Comparison of ENCODE assay signal across 9 cellular contexts in the genomic region with DNA sequence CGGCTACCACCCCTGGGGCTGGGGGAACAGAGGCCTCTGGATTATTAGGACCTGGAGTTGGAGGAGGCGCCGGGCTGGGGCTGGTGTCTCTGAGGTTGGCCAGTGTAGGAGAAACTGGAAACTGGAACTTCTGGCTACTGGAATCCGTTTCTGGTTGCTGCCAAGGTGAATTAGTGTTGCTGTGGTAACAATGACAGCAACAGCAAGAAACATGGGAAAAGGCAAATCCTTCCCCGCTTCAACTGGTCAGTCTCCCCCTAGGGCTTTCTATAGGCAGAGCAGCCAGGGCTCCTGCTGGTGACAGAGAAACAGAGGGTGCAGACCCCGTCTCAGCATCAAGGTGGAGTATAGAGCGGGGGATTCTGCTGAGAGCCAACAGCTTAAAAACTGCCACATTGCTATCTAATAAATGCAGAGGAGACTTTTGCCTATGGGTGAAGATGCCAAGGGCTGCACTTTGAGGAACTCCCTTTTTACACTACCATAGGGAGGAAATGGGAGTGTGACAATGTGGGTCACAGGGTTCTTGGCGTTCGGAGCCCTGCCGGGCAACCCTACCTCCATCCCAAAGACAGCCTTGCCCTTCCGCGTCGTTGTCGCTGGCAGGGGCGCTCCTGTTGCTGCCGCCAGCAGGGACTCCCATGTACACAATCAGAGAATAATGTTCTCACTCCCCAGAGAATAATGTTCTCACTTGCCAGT.
DNase-seq lines count a peak whose midpoint lies in the region; ATAC-seq and TF ChIP-seq lines count a peak whose summit lies in the region.
"Had no signal": no experiment of that assay in that cellular context is flagged by ENCODE, and none has a peak within 500 bp of the region (broad histone marks: within the 10 kb centered on the region; RNA-seq: fewer than 3 reads in every experiment).

No MANE protein-coding gene starts in this region.

- no peaks in the 10 kb centered on the region for H3K36me3 ChIP-seq in Loucy (ENCODE audit: insufficient read depth, low read length)

- H3F3A ChIP-seq in Loucy (ENCODE audit: low read depth): no peaks in the 10 kb centered on the region

- peaks cover 15% of the 10 kb centered on the region for H3K27me3 Mint-ChIP-seq in brain
- no peaks in the 10 kb centered on the region for H3K27me3 Mint-ChIP-seq in activated naive CD4-positive, alpha-beta T cell treated with anti-CD3 and anti-CD28 coated beads for 36 hours (ENCODE audit: low read depth)
- H3K27me3 Mint-ChIP-seq in naive thymus-derived CD8-positive, alpha-beta T cell: peaks cover 0 to 7% (median 3%) of the 10 kb centered on the region in 5 donors

- no peak overlapping the region for H3K4me3 ChIP-seq in AG10803 (ENCODE audit: low read length)
- no peak overlapping the region for H3K4me3 ChIP-seq in Loucy (ENCODE audit: low read length, poor library complexity, severe bottlenecking)
- H3K4me3 ChIP-seq: lung had no signal

- no peak overlapping the region for H3K4me3 Mint-ChIP-seq in brain
- H3K4me3 Mint-ChIP-seq in activated naive CD4-positive, alpha-beta T cell treated with anti-CD3 and anti-CD28 coated beads for 36 hours: no peak overlapping the region
- H3K4me3 Mint-ChIP-seq in naive thymus-derived CD8-positive, alpha-beta T cell: no peak overlapping the region

- DNase-seq in AG10803 (ENCODE audit: low read depth): peak; percentile 88
- DNase-seq in left lobe of liver (ENCODE audit: low spot score): no peak
- no peak for DNase-seq in activated naive CD4-positive, alpha-beta T cell treated with anti-CD3 and anti-CD28 coated beads for 36 hours
- DNase-seq in activated effector memory CD4-positive, alpha-beta T cell treated with Interleukin-2 at 50 U/mL for 16 hours: no peak
- no peak for DNase-seq in naive thymus-derived CD8-positive, alpha-beta T cell

- H3K9me2 ChIP-seq in Loucy (replicated peaks; ENCODE audit: low read depth, low read length): no peaks in the 10 kb centered on the region

- H3K36me3 Mint-ChIP-seq in brain: no peaks in the 10 kb centered on the region
- H3K36me3 Mint-ChIP-seq in activated naive CD4-positive, alpha-beta T cell treated with anti-CD3 and anti-CD28 coated beads for 36 hours (ENCODE audit: low read depth): no peaks in the 10 kb centered on the region
- H3K36me3 Mint-ChIP-seq in naive thymus-derived CD8-positive, alpha-beta T cell: no peaks in the 10 kb centered on the region

- peaks cover 0 to 3% (median 0%) of the 10 kb centered on the region in 5 experiments for H3K9me3 Mint-ChIP-seq in brain
- H3K9me3 Mint-ChIP-seq in activated naive CD4-positive, alpha-beta T cell treated with anti-CD3 and anti-CD28 coated beads for 36 hours: no peaks in the 10 kb centered on the region
- peaks cover 0 to 3% (median 0%) of the 10 kb centered on the region in 9 donors for H3K9me3 Mint-ChIP-seq in naive thymus-derived CD8-positive, alpha-beta T cell

- peaks cover 15% of the 10 kb centered on the region for H3K4me1 ChIP-seq in Loucy (ENCODE audit: insufficient read depth, low read length, poor library complexity, severe bottlenecking)

- POLR2A ChIA-PET in naive thymus-derived CD8-positive, alpha-beta T cell (lab: Charles Lee): no interaction called here

- no peak overlapping the region for H2AFZ ChIP-seq in Loucy (ENCODE audit: low read length)

- H3K4me2 ChIP-seq in Loucy (ENCODE audit: low read depth, low read length, poor library complexity, severe bottlenecking): no peak overlapping the region

- no peaks in the 10 kb centered on the region for H3K9me3 ChIP-seq in Loucy (ENCODE audit: insufficient read depth, low read depth, low read length)

- H3K27ac Mint-ChIP-seq in brain: peak overlapping the region in 3 of 5 experiments; percentile 24 to 68 (median 59)
- no peak overlapping the region for H3K27ac Mint-ChIP-seq in activated naive CD4-positive, alpha-beta T cell treated with anti-CD3 and anti-CD28 coated beads for 36 hours
- peak overlapping the region in 1 of 10 donors; percentile 59 for H3K27ac Mint-ChIP-seq in naive thymus-derived CD8-positive, alpha-beta T cell

- no peaks in the 10 kb centered on the region for H3K79me2 ChIP-seq in Loucy (ENCODE audit: insufficient read depth, low read length)

- TF ChIP-seq CTCF in AG10803 (conservative IDR thresholded peaks at IDR 0.05; ENCODE audit: low read length) (peak; percentile 73), Loucy (conservative IDR thresholded peaks at IDR 0.05; ENCODE audit: low read length) (0 out of 2 replicates have a peak, but pooled peaks have one; percentile 20), brain (conservative IDR thresholded peaks at IDR 0.05) (peak; percentile 20 to 48)

- ATAC-seq in left lobe of liver (peak; percentile 40), HG03025 (IDR thresholded peaks at IDR 0.05; ENCODE audit: low FRiP score, unreplicated experiment) (no peak)
- ATAC-seq in naive thymus-derived CD8-positive, alpha-beta T cell: no peak

- H3K27me3 ChIP-seq in Loucy (ENCODE audit: insufficient read depth, low read length, poor library complexity, severe bottlenecking): no peaks in the 10 kb centered on the region

- no peaks in the 10 kb centered on the region for H4K20me1 ChIP-seq in Loucy (ENCODE audit: insufficient read depth, low read length, poor library complexity, severe bottlenecking)

- intact Hi-C loops in activated naive CD4-positive, alpha-beta T cell treated with anti-CD3 and anti-CD28 coated beads for 36 hours (cut with micrococcal nuclease): no loop called here

- no peak overlapping the region for H3K9ac ChIP-seq in Loucy (ENCODE audit: low read depth, low read length, poor library complexity, severe bottlenecking)

- peaks cover 14% of the 10 kb centered on the region for H3K4me1 Mint-ChIP-seq in brain
- H3K4me1 Mint-ChIP-seq in activated naive CD4-positive, alpha-beta T cell treated with anti-CD3 and anti-CD28 coated beads for 36 hours (ENCODE audit: low read depth): peaks cover 14% of the 10 kb centered on the region
- H3K4me1 Mint-ChIP-seq in naive thymus-derived CD8-positive, alpha-beta T cell: peaks cover 11 to 20% (median 15%) of the 10 kb centered on the region in 4 donors

- CTCF ChIA-PET in activated naive CD4-positive, alpha-beta T cell treated with anti-CD3 and anti-CD28 coated beads for 36 hours (lab: Charles Lee): interaction anchor here (0.6 kb wide), 1 partner anchor 33 kb away, joined by 3 read pairs; no protein-coding TSS in a partner anchor

Comparison
In these comparisons a context has a peak if more than half of its experiments do, and no peak if none do; other contexts are left out.
1. CTCF ChIP-seq: peak in every context shown above with its lines; median percentile 73 in AG10803; 34 in brain; 20 in Loucy.